Comparison of ENCODE assay signal across 1 cellular context in the genomic region with DNA sequence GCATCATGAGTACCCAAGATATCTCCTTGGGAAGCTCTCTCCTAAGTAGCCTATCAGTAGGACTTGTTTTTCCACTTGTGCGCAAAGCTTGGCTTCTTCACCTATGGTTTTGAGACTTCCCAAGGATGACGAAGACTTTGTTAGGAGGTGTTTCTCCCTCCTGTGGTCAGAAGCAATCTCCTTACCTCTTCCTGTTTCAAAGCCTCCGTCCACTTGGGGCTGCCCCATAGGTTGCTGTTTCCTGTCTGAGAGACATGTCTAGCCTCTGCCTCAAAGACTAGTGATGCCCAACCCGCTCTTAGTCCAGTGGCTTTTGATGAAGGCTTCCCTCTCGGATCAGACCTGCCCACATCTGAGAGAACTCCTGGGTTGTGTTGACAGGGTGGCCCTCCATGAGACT.
TF ChIP-seq lines count a peak whose summit lies in the region.

No MANE protein-coding gene starts in this region.

TF ChIP-seq in K562, 482 proteins besides CTCF, POLR2A, EP300 and RAD21:
- TF ChIP-seq, protein P1, sequence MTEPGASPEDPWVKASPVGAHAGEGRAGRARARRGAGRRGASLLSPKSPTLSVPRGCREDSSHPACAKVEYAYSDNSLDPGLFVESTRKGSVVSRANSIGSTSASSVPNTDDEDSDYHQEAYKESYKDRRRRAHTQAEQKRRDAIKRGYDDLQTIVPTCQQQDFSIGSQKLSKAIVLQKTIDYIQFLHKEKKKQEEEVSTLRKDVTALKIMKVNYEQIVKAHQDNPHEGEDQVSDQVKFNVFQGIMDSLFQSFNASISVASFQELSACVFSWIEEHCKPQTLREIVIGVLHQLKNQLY (CRISPR knock-in tag; conservative IDR thresholded peaks at IDR 0.05): no peak
- peak; percentile 77 for TF ChIP-seq GABPA (tag; conservative IDR thresholded peaks at IDR 0.05; ENCODE audit: low read depth)
